8 cellular contexts compared by ENCODE assay signal in the genomic region with DNA sequence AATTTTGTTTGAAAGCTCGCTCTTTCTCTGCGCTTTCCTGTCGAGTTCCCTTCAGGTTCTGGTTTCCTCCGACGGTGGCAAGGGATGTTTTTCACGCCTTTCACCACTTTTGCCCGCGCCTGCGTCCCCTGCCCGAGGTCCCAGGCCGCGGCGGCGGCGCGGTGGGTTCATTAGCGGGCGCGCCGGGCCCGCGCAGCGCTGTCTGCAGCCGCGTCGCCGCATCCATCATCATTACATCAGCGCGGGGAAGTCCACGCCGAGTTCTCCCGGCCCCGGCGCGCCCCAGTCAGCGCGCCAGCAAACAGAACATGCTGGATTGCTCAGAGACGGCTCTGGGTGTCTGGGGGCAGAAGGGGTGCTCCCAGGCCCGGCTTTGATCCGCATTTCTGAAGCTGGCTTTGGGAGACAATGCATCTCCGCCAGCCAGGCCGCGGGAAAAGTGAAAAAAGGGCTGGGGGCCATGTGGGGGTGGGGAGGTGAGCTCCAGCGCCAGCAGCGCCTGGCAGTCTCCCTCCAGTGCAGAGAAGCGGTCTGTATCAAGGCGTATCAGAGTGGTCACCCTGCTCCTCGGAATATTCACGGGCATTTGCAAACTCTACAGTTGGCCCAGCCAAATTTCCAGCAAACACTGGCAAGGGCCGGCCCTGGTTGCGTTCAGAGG.
A peak's percentile ranks its signal among the peaks of the same experiment; 100 is the strongest.
DNase-seq lines count a peak whose midpoint lies in the region; ATAC-seq and TF ChIP-seq lines count a peak whose summit lies in the region.

No MANE protein-coding gene starts in this region.

- H3K27ac Mint-ChIP-seq in nephron progenitor cell, result peak overlapping the region; percentile 95

- peak overlapping the region; percentile 77 for H3K4me3 Mint-ChIP-seq in nephron progenitor cell

- CTCF ChIA-PET in GM10248 (lab: Yijun Ruan, JAX), result no interaction called here

- peaks cover 96% of the 10 kb centered on the region for H3K4me1 Mint-ChIP-seq in nephron progenitor cell

- peaks cover 3% of the 10 kb centered on the region for H3K27me3 Mint-ChIP-seq in nephron progenitor cell (ENCODE audit: low read depth, poor library complexity)

- TF ChIP-seq CTCF in epithelial cell of esophagus (IDR thresholded peaks at IDR 0.05; ENCODE audit: insufficient read depth, low read depth, low read length, missing control alignments) (no peak), nephron progenitor cell (IDR thresholded peaks at IDR 0.05) (no peak), GM10248 (IDR thresholded peaks at IDR 0.05; ENCODE audit: control extremely low read depth, extremely low read depth, low read depth, missing control alignments) (no peak)

- peak; percentile 41 for ATAC-seq in HG03095 (IDR thresholded peaks at IDR 0.05; ENCODE audit: unreplicated experiment)

- peak overlapping the region; percentile 9 for H3K4me3 ChIP-seq in epithelial cell of esophagus (ENCODE audit: low read length)

- peaks cover 29% of the 10 kb centered on the region for H3K36me3 Mint-ChIP-seq in nephron progenitor cell (ENCODE audit: low read depth)

- H3K9me3 Mint-ChIP-seq in nephron progenitor cell, result no peaks in the 10 kb centered on the region

- POLR2A ChIA-PET in GM10248 (lab: Yijun Ruan, JAX), result no interaction called here

- DNase-seq in GM03348 (ENCODE audit: low spot score) (peak; percentile 68), epithelial cell of esophagus (ENCODE audit: low read depth) (peak; percentile 76), nephron progenitor cell (peak; percentile 64), GM10248 (ENCODE audit: extremely low spot score) (no peak), NCI-H82 treated with DMSO at 0.1 percent for 48 hours (lab: John Stamatoyannopoulos, UW; ENCODE audit: unreplicated experiment) (no peak), COLO668 (lab: John Stamatoyannopoulos, UW; ENCODE audit: unreplicated experiment) (no peak), NCI-H2081 treated with DMSO at 0.1 percent for 48 hours (lab: John Stamatoyannopoulos, UW) (no peak)

Comparison
In these comparisons a context has a peak if more than half of its experiments do, and no peak if none do; other contexts are left out.
1. DNase-seq: peak in GM03348 (single experiment), epithelial cell of esophagus (single experiment) and nephron progenitor cell (single experiment); none in GM10248 (single experiment), NCI-H82 treated with DMSO at 0.1 percent for 48 hours (single experiment), COLO668 (single experiment) and NCI-H2081 treated with DMSO at 0.1 percent for 48 hours (single experiment).